Comparison of ENCODE assay signal across 20 cellular contexts in the genomic region with DNA sequence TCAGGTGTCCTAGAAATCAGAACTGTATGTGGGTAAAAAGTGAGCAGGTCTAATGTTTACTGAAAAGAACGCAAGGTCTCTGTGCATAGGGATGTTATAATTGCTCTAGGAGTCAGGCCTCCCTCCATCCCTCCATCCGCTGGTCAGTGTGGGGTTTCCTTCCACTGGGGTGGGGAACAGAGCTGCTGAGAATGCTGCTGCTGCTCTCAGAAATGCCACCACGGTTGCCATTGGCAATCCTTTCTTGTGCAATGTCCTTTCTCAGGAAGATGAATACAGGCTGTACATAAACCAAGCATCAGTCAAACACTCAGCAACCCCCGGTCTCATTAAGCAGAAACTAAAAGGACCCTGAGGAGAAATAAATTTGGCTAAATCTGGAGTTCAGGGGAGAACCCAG.
DNase-seq lines count a peak whose midpoint lies in the region; ATAC-seq and TF ChIP-seq lines count a peak whose summit lies in the region.
"Had no signal": no experiment of that assay in that cellular context is flagged by ENCODE, and none has a peak within 500 bp of the region (broad histone marks: within the 10 kb centered on the region; RNA-seq: fewer than 3 reads in every experiment).

No MANE protein-coding gene starts in this region.

- no peak for TF ChIP-seq POLR2A in heart left ventricle (IDR thresholded peaks at IDR 0.05)

- H3K27me3 ChIP-seq in heart left ventricle (no peaks in the 10 kb centered on the region), right atrium auricular region (no peaks in the 10 kb centered on the region), left ventricle myocardium inferior (ENCODE audit: low read depth) (no peaks in the 10 kb centered on the region), neuronal stem cell (ENCODE audit: control insufficient read depth in 3 of 3, insufficient read depth in 3 of 3, low read depth in 1 of 3, low read length in 3 of 3) (no peaks in the 10 kb centered on the region), BE2C (peaks cover 3% of the 10 kb centered on the region; the same call in 1 of the 2 replicates)
- H3K27me3 ChIP-seq: BLaER1 had no signal

- H3K4me2 ChIP-seq in neuronal stem cell (ENCODE audit: insufficient read depth, low read length, poor library complexity, severe bottlenecking): no peak overlapping the region
- H3K4me2 ChIP-seq: BLaER1 had no signal

- ATAC-seq in heart left ventricle: peak; percentile 8 to 28 (median 17)
- ATAC-seq in GM19324 (IDR thresholded peaks at IDR 0.05; ENCODE audit: low FRiP score, unreplicated experiment): no peak
- ATAC-seq in HG03378 (IDR thresholded peaks at IDR 0.05; ENCODE audit: unreplicated experiment): no peak
- ATAC-seq: CD8-positive, alpha-beta T cell had no signal

- no peak overlapping the region for H3K23ac ChIP-seq in neuronal stem cell (ENCODE audit: low read depth, low read length, poor library complexity)

- no peak overlapping the region for H2BK5ac ChIP-seq in neuronal stem cell (ENCODE audit: low read length)

- no peak overlapping the region for H3K18ac ChIP-seq in neuronal stem cell (ENCODE audit: low read length)

- no peak overlapping the region for H2AK5ac ChIP-seq in neuronal stem cell (ENCODE audit: low read depth, low read length)

- intact Hi-C loops in heart left ventricle (cut with DNase I): no loop called here
- intact Hi-C loops in left ventricle myocardium inferior (cut with micrococcal nuclease): no loop called here

- H2BK12ac ChIP-seq in neuronal stem cell (ENCODE audit: low read length): no peak overlapping the region

- DNase-seq in heart left ventricle: no peak
- DNase-seq in right atrium auricular region (ENCODE audit: low spot score): no peak
- DNase-seq in left ventricle myocardium inferior: no peak
- no peak for DNase-seq in neuronal stem cell (ENCODE audit: low spot score)
- no peak for DNase-seq in stimulated activated CD4-positive, alpha-beta T cell treated with anti-CD3 and anti-CD28 coated beads, Interleukin-2, amount 100 ng/mL, for 48 hours
- DNase-seq in BE2C: no peak
- DNase-seq: Calu3; CD8-positive, alpha-beta T cell; GF-D8; HCEC 1CT; KBM-7; NCI-H1105 treated with DMSO at 0.1 percent for 48 hours; NCI-H1694; NCI-H510A; NCI-H774; OCI-M1; SJCRH30 had no signal

- no peak overlapping the region for H4K91ac ChIP-seq in neuronal stem cell (ENCODE audit: low read depth, low read length, poor library complexity)

- H3K79me1 ChIP-seq in neuronal stem cell (ENCODE audit: low read depth, low read length): no peaks in the 10 kb centered on the region

- no peak overlapping the region for H3K9ac ChIP-seq in neuronal stem cell (ENCODE audit: low read depth, low read length, poor library complexity)
- H3K9ac ChIP-seq: BLaER1 had no signal

- H3K4ac ChIP-seq in neuronal stem cell (ENCODE audit: low read length): no peak overlapping the region

- WGBS in heart left ventricle, 4 donors: 67 to 77% (median 74%) methylated on average over 4 of the region's 4 CpGs
- WGBS in neuronal stem cell (ENCODE audit: extremely low coverage in 2 of 2, insufficient read length in 2 of 2, insufficient replicate concordance in 1 of 2), 2 donors: no CpG with 5 or more reads among the region's 4 CpGs

- no peak overlapping the region for H3K4me3 ChIP-seq in heart left ventricle
- no peak overlapping the region for H3K4me3 ChIP-seq in right atrium auricular region
- no peak overlapping the region for H3K4me3 ChIP-seq in left ventricle myocardium inferior
- no peak overlapping the region for H3K4me3 ChIP-seq in neuronal stem cell (ENCODE audit: low read length in 2 of 2)
- H3K4me3 ChIP-seq in BE2C (ENCODE audit: low read depth, low read length): no peak overlapping the region
- H3K4me3 ChIP-seq: BLaER1, SJCRH30 had no signal

- H2BK15ac ChIP-seq in neuronal stem cell (ENCODE audit: low read length): no peak overlapping the region

- H3K4me1 ChIP-seq in heart left ventricle (peaks cover 0 to 28% (median 0%) of the 10 kb centered on the region in 12 donors), right atrium auricular region (no peaks in the 10 kb centered on the region), left ventricle myocardium inferior (peaks cover 32% of the 10 kb centered on the region), neuronal stem cell (ENCODE audit: control insufficient read depth in 2 of 2, insufficient read depth in 1 of 2, low read depth in 1 of 2, low read length in 2 of 2) (peaks cover 5 to 14% of the 10 kb centered on the region in 2 donors), BE2C (no peaks in the 10 kb centered on the region)
- H3K4me1 ChIP-seq: BLaER1, SJCRH30 had no signal

- no peaks in the 10 kb centered on the region for H3K9me3 ChIP-seq in heart left ventricle
- no peaks in the 10 kb centered on the region for H3K9me3 ChIP-seq in right atrium auricular region
- H3K9me3 ChIP-seq in left ventricle myocardium inferior (replicated peaks): no peaks in the 10 kb centered on the region
- no peaks in the 10 kb centered on the region for H3K9me3 ChIP-seq in neuronal stem cell (replicated peaks in 1 of 2; ENCODE audit: control insufficient read depth in 2 of 2, insufficient read depth in 1 of 2, low read depth in 1 of 2, low read length in 2 of 2)
- H3K9me3 ChIP-seq in BE2C: no peaks in the 10 kb centered on the region
- H3K9me3 ChIP-seq: BLaER1, SJCRH30 had no signal

- peak overlapping the region; percentile 73 for H2AFZ ChIP-seq in neuronal stem cell (ENCODE audit: low read length)

- no peak overlapping the region for H4K8ac ChIP-seq in neuronal stem cell (ENCODE audit: low read depth, low read length)

- no peak overlapping the region for H3K14ac ChIP-seq in neuronal stem cell (ENCODE audit: low read length)

- TF ChIP-seq CTCF in heart left ventricle (IDR thresholded peaks at IDR 0.05) (no peak), right atrium auricular region (IDR thresholded peaks at IDR 0.05) (no peak), left ventricle myocardium inferior (IDR thresholded peaks at IDR 0.05; ENCODE audit: borderline replicate concordance) (no peak), BE2C (IDR thresholded peaks at IDR 0.05; ENCODE audit: low read depth, low read length) (no peak)

- no peak overlapping the region for H2BK120ac ChIP-seq in neuronal stem cell (ENCODE audit: low read depth, low read length)

- H3K36me3 ChIP-seq in heart left ventricle: no peaks in the 10 kb centered on the region
- H3K36me3 ChIP-seq in right atrium auricular region: no peaks in the 10 kb centered on the region
- no peaks in the 10 kb centered on the region for H3K36me3 ChIP-seq in left ventricle myocardium inferior
- no peaks in the 10 kb centered on the region for H3K36me3 ChIP-seq in neuronal stem cell (replicated peaks in 1 of 2; ENCODE audit: control insufficient read depth in 2 of 2, insufficient read depth in 2 of 2, low read length in 2 of 2)
- H3K36me3 ChIP-seq in BE2C: no peaks in the 10 kb centered on the region
- H3K36me3 ChIP-seq: BLaER1, SJCRH30 had no signal

- peak overlapping the region; percentile 7 to 83 (median 64) for H3K27ac ChIP-seq in heart left ventricle
- H3K27ac ChIP-seq in right atrium auricular region: peak overlapping the region in 1 of 2 donors; percentile 38
- peak overlapping the region; percentile 83 for H3K27ac ChIP-seq in left ventricle myocardium inferior (replicated peaks)
- no peak overlapping the region for H3K27ac ChIP-seq in neuronal stem cell (replicated peaks; ENCODE audit: low read length)
- H3K27ac ChIP-seq: BLaER1, SJCRH30 had no signal

Comparison
In these comparisons a context has a peak if more than half of its experiments do, and no peak if none do; other contexts are left out.
1. ATAC-seq: peak in heart left ventricle (4 of 4); none in GM19324 (single experiment) and HG03378 (single experiment).